In the genomic region with DNA sequence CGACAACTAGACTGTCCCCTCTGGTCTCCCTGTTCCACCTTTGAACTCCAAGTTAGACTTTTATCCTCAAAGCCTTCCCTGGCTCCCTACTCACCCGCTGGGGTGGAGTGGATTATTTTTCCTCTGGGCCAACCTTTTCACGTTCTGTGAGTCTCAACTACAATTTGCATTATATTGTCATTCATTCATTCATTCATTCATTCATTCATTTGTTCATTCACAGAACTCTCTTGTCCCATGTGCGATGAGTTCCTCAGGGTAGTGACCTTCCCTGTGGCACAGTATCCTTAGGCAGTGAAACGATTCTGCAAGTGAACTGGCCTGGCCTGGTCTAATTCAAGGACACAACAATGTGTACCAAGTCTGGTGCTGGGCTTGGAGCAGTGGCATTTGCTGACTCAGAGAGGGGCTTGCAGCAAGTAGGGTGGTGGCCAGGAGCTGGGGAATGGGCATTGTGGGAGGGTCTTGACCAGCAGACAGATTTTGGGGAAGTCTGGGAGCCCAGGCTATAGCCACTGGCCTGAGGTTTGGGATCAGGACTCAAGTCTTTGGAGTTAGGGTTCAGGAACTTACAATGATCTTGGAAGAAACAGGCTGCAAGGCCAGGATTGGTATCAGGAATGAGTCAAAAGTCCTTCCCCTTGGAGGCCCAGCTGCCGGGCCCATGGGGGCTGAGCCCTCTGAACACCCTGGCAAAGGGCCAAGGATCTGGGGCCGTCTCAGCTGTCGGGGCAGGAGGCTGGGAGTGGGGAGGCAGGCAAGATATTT, we compare ENCODE assay signal across 1 cellular context.
TF ChIP-seq lines count a peak whose summit lies in the region.

No MANE protein-coding gene starts in this region.

TF ChIP-seq in K562, 482 proteins besides CTCF, POLR2A, EP300 and RAD21 (continued from another document and continues in another):
- TF ChIP-seq KDM4B (IDR thresholded peaks at IDR 0.05; ENCODE audit: borderline replicate concordance in 2 of 2, low read depth in 1 of 2) (no peak), NUFIP1 (IDR thresholded peaks at IDR 0.05; ENCODE audit: partially characterized antibody) (no peak), GATA2 (CRISPR knock-in tag; IDR thresholded peaks at IDR 0.05) (no peak), U2AF1 (optimal IDR thresholded peaks at IDR 0.05; ENCODE audit: low read depth, low read length) (no peak), NR3C1 (CRISPR knock-in tag; IDR thresholded peaks at IDR 0.05) (no peak), JUND (IDR thresholded peaks at IDR 0.05; ENCODE audit: borderline replicate concordance, low read depth, low read length) (peak; percentile 41; the same call in 1 of the 2 replicates), JUND (tag; IDR thresholded peaks at IDR 0.05; ENCODE audit: borderline replicate concordance, low read depth, low read length) (peak; percentile 21; the same call in 1 of the 3 replicates), RB1 (IDR thresholded peaks at IDR 0.05; ENCODE audit: low read depth) (no peak), CBX2 (IDR thresholded peaks at IDR 0.05; ENCODE audit: insufficient read depth, low read length, poor library complexity, severe bottlenecking) (no peak), GTF2F1 (IDR thresholded peaks at IDR 0.05; ENCODE audit: low read depth, low read length) (no peak), NFYB (IDR thresholded peaks at IDR 0.05; ENCODE audit: extremely low read depth, insufficient read length) (no peak), ZBTB8A (IDR thresholded peaks at IDR 0.05; ENCODE audit: partially characterized antibody) (no peak), ZNF146 (CRISPR knock-in tag; IDR thresholded peaks at IDR 0.05; ENCODE audit: unreplicated experiment) (no peak), FOXP4 (CRISPR knock-in tag; IDR thresholded peaks at IDR 0.05; ENCODE audit: borderline replicate concordance) (peak; percentile 37; the same call in 1 of the 2 replicates), RFX7 (CRISPR knock-in tag; IDR thresholded peaks at IDR 0.05) (no peak), MTA3 (IDR thresholded peaks at IDR 0.05; ENCODE audit: borderline replicate concordance) (no peak), POU5F1 (IDR thresholded peaks at IDR 0.05; ENCODE audit: borderline replicate concordance, low read depth, low read length, partially characterized antibody) (no peak), UBTF (IDR thresholded peaks at IDR 0.05; ENCODE audit: borderline replicate concordance in 1 of 2, low read depth in 2 of 2, low read length in 2 of 2) (no peak), CBFB (CRISPR knock-in tag; IDR thresholded peaks at IDR 0.05) (no peak), ZNF24 (IDR thresholded peaks at IDR 0.05) (peak; percentile 97), PBX2 (CRISPR knock-in tag; IDR thresholded peaks at IDR 0.05; ENCODE audit: low read depth) (no peak), PBX2 (tag; conservative IDR thresholded peaks at IDR 0.05; ENCODE audit: low read depth) (no peak), SMAD4 (CRISPR knock-in tag; conservative IDR thresholded peaks at IDR 0.05) (peak; percentile 59; the same call in 1 of the 2 replicates), BACH1 (tag; IDR thresholded peaks at IDR 0.05) (no peak), ZNF174 (CRISPR knock-in tag; IDR thresholded peaks at IDR 0.05) (no peak), NFIX (CRISPR knock-in tag; IDR thresholded peaks at IDR 0.05; ENCODE audit: low read depth) (peak; percentile 77), HNRNPLL (IDR thresholded peaks at IDR 0.05; ENCODE audit: low read depth, low read length, poor library complexity, severe bottlenecking) (no peak), PHB2 (IDR thresholded peaks at IDR 0.05; ENCODE audit: low read depth) (no peak), ZNF583 (CRISPR knock-in tag; IDR thresholded peaks at IDR 0.05) (no peak), TAF15 (IDR thresholded peaks at IDR 0.05; ENCODE audit: low read depth, low read length) (no peak)
- TF ChIP-seq, protein P1, sequence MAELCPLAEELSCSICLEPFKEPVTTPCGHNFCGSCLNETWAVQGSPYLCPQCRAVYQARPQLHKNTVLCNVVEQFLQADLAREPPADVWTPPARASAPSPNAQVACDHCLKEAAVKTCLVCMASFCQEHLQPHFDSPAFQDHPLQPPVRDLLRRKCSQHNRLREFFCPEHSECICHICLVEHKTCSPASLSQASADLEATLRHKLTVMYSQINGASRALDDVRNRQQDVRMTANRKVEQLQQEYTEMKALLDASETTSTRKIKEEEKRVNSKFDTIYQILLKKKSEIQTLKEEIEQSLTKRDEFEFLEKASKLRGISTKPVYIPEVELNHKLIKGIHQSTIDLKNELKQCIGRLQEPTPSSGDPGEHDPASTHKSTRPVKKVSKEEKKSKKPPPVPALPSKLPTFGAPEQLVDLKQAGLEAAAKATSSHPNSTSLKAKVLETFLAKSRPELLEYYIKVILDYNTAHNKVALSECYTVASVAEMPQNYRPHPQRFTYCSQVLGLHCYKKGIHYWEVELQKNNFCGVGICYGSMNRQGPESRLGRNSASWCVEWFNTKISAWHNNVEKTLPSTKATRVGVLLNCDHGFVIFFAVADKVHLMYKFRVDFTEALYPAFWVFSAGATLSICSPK (IDR thresholded peaks at IDR 0.05; ENCODE audit: borderline replicate concordance), result no peak
- TF ChIP-seq, protein P2, sequence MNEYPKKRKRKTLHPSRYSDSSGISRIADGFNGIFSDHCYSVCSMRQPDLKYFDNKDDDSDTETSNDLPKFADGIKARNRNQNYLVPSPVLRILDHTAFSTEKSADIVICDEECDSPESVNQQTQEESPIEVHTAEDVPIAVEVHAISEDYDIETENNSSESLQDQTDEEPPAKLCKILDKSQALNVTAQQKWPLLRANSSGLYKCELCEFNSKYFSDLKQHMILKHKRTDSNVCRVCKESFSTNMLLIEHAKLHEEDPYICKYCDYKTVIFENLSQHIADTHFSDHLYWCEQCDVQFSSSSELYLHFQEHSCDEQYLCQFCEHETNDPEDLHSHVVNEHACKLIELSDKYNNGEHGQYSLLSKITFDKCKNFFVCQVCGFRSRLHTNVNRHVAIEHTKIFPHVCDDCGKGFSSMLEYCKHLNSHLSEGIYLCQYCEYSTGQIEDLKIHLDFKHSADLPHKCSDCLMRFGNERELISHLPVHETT (CRISPR knock-in tag; conservative IDR thresholded peaks at IDR 0.05 in 1 of 2, IDR thresholded peaks at IDR 0.05 in 1 of 2), result peak in 1 of 2 experiments; percentile 36; a peak in 1 of 4 replicates
- TF ChIP-seq, protein P3, sequence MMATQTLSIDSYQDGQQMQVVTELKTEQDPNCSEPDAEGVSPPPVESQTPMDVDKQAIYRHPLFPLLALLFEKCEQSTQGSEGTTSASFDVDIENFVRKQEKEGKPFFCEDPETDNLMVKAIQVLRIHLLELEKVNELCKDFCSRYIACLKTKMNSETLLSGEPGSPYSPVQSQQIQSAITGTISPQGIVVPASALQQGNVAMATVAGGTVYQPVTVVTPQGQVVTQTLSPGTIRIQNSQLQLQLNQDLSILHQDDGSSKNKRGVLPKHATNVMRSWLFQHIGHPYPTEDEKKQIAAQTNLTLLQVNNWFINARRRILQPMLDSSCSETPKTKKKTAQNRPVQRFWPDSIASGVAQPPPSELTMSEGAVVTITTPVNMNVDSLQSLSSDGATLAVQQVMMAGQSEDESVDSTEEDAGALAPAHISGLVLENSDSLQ (IDR thresholded peaks at IDR 0.05), result peak; percentile 14; the same call in 1 of the 2 replicates
- TF ChIP-seq, protein P4, sequence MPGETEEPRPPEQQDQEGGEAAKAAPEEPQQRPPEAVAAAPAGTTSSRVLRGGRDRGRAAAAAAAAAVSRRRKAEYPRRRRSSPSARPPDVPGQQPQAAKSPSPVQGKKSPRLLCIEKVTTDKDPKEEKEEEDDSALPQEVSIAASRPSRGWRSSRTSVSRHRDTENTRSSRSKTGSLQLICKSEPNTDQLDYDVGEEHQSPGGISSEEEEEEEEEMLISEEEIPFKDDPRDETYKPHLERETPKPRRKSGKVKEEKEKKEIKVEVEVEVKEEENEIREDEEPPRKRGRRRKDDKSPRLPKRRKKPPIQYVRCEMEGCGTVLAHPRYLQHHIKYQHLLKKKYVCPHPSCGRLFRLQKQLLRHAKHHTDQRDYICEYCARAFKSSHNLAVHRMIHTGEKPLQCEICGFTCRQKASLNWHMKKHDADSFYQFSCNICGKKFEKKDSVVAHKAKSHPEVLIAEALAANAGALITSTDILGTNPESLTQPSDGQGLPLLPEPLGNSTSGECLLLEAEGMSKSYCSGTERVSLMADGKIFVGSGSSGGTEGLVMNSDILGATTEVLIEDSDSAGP (CRISPR knock-in tag; IDR thresholded peaks at IDR 0.05), result no peak
